Comparison of ENCODE assay signal across 10 cellular contexts in the genomic region with DNA sequence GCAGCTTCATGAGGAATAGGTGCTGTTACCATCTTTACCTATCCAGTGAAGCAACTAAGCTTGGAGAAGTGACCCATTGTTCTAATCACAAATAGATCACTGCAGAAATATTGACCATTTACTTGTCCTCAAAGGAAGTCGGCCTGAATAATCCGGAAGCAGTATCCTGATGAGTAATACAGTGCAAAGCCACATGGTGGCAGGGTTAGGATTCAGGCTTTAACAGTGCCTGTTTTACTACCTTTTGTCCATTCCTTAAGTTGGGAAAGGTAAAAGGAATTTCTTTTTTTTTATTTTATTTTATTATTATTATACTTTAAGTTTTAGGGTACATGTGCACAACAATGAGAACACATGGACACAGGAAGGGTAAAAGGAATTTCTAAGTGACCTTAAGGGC.
DNase-seq lines count a peak whose midpoint lies in the region; ATAC-seq, FAIRE-seq and TF ChIP-seq lines count a peak whose summit lies in the region.
"Had no signal": no experiment of that assay in that cellular context is flagged by ENCODE, and none has a peak within 500 bp of the region (broad histone marks: within the 10 kb centered on the region; RNA-seq: fewer than 3 reads in every experiment).

No MANE protein-coding gene starts in this region.

- no peaks in the 10 kb centered on the region for H3K79me2 ChIP-seq in SK-N-SH (ENCODE audit: insufficient read depth)

- FAIRE-seq in urothelium cell line (lab: Jason Lieb, UNC): no peak

- 71 to 92% (median 85%) methylated on average over 2 of the region's 2 CpGs for WGBS in heart left ventricle, 4 donors
- 92% methylated on average over 2 of the region's 2 CpGs for WGBS in SK-N-SH (ENCODE audit: low lambda C conversion rate)

- H3K9me3 ChIP-seq in heart left ventricle (peaks cover 0 to under 1% (median 0%) of the 10 kb centered on the region in 12 donors), SK-N-SH (no peaks in the 10 kb centered on the region), right atrium auricular region (no peaks in the 10 kb centered on the region)
- H3K9me3 ChIP-seq: MG63 had no signal

- CTCF ChIA-PET in SK-N-SH (lab: Yijun Ruan, JAX): interaction anchor here (0.7 to 1.5 kb wide), 4 partner anchors 41 to 185 kb away, joined by 3 to 6 read pairs (median 4); no protein-coding TSS in a partner anchor

- peak; percentile 69 for TF ChIP-seq RAD21 in SK-N-SH (IDR thresholded peaks at IDR 0.05; ENCODE audit: low read length)

- no peaks in the 10 kb centered on the region for H3K9me2 ChIP-seq in SK-N-SH

- peak in 9 of 12 donors; percentile 21 to 48 (median 34) for TF ChIP-seq CTCF in heart left ventricle (IDR thresholded peaks at IDR 0.05)
- TF ChIP-seq CTCF in SK-N-SH (IDR thresholded peaks at IDR 0.05): peak; percentile 45
- TF ChIP-seq CTCF in right atrium auricular region (IDR thresholded peaks at IDR 0.05): peak; percentile 20 to 61

- no peak overlapping the region for H3K27ac ChIP-seq in heart left ventricle
- H3K27ac ChIP-seq in SK-N-SH (ENCODE audit: low read depth in 2 of 2, low read length in 1 of 2): no peak overlapping the region
- no peak overlapping the region for H3K27ac ChIP-seq in right atrium auricular region

- H2AFZ ChIP-seq in SK-N-SH (ENCODE audit: low read depth): no peak overlapping the region

- H3K36me3 ChIP-seq in heart left ventricle (no peaks in the 10 kb centered on the region), SK-N-SH (replicated peaks in 1 of 2; ENCODE audit: control insufficient read depth in 1 of 2, insufficient read depth in 2 of 2, low read length in 1 of 2) (no peaks in the 10 kb centered on the region), right atrium auricular region (no peaks in the 10 kb centered on the region)
- H3K36me3 ChIP-seq: MG63 had no signal

- no peaks in the 10 kb centered on the region for H3K27me3 ChIP-seq in heart left ventricle
- H3K27me3 ChIP-seq in SK-N-SH (ENCODE audit: insufficient read depth): no peaks in the 10 kb centered on the region
- H3K27me3 ChIP-seq in right atrium auricular region: no peaks in the 10 kb centered on the region
- H3K27me3 ChIP-seq: MG63 had no signal

- H3K27me3 Mint-ChIP-seq in activated T-helper 1 cell treated with anti-CD3 and anti-CD28 coated beads, Interleukin-12 subunit alpha, Interleukin-12 subunit beta, Interleukin-2, Interleukin-4 antibody, amounts not matched to agents 30 ng/mL and 10 ng/mL and 1 ng/mL, durations not matched to agents 14 hours and 24 hours and 36 hours (ENCODE audit: insufficient read depth): no peaks in the 10 kb centered on the region

- ATAC-seq in heart left ventricle: peak in 3 of 4 donors; percentile 42 to 58 (median 55)
- ATAC-seq in HG03442 (IDR thresholded peaks at IDR 0.05; ENCODE audit: unreplicated experiment): no peak
- no peak for ATAC-seq in HG03108 (IDR thresholded peaks at IDR 0.05; ENCODE audit: unreplicated experiment)

- H3K4me3 Mint-ChIP-seq in activated T-helper 1 cell treated with anti-CD3 and anti-CD28 coated beads, Interleukin-12 subunit alpha, Interleukin-12 subunit beta, Interleukin-2, Interleukin-4 antibody, amounts not matched to agents 30 ng/mL and 10 ng/mL and 1 ng/mL, durations not matched to agents 14 hours and 24 hours and 36 hours: no peak overlapping the region

- intact Hi-C loops in heart left ventricle (cut with DNase I) (loop anchor here in 1 of 10 donors (10.0 kb wide), 1 partner anchor 441 kb away; no protein-coding TSS in a partner anchor), cardiac septum (cut with DNase I) (no loop called here)
- intact Hi-C loops in activated T-helper 1 cell treated with anti-CD3 and anti-CD28 coated beads, Interleukin-12 subunit alpha, Interleukin-12 subunit beta, Interleukin-2, Interleukin-4 antibody, amounts not matched to agents 30 ng/mL and 10 ng/mL and 1 ng/mL, durations not matched to agents 14 hours and 24 hours and 36 hours (cut with micrococcal nuclease): no loop called here

- POLR2A ChIA-PET in SK-N-SH (lab: Yijun Ruan, JAX): no interaction called here

- TF ChIP-seq POLR2A in heart left ventricle (IDR thresholded peaks at IDR 0.05): no peak

- no peak overlapping the region for H3K27ac Mint-ChIP-seq in activated T-helper 1 cell treated with anti-CD3 and anti-CD28 coated beads, Interleukin-12 subunit alpha, Interleukin-12 subunit beta, Interleukin-2, Interleukin-4 antibody, amounts not matched to agents 30 ng/mL and 10 ng/mL and 1 ng/mL, durations not matched to agents 14 hours and 24 hours and 36 hours

- peaks cover 23% of the 10 kb centered on the region for H3K36me3 Mint-ChIP-seq in activated T-helper 1 cell treated with anti-CD3 and anti-CD28 coated beads, Interleukin-12 subunit alpha, Interleukin-12 subunit beta, Interleukin-2, Interleukin-4 antibody, amounts not matched to agents 30 ng/mL and 10 ng/mL and 1 ng/mL, durations not matched to agents 14 hours and 24 hours and 36 hours (ENCODE audit: low read depth)

- no peaks in the 10 kb centered on the region for H4K20me1 ChIP-seq in SK-N-SH (ENCODE audit: insufficient read depth)

- DNase-seq in heart left ventricle: no peak
- DNase-seq in cardiac septum (ENCODE audit: low spot score): no peak
- DNase-seq in SK-N-SH: peak; percentile 17
- DNase-seq in right atrium auricular region (ENCODE audit: low spot score): no peak
- DNase-seq in urothelium cell line (ENCODE audit: low spot score): peak; percentile 3
- DNase-seq in activated T-helper 1 cell treated with anti-CD3 and anti-CD28 coated beads, Interleukin-12 subunit alpha, Interleukin-12 subunit beta, Interleukin-2, Interleukin-4 antibody, amounts not matched to agents 30 ng/mL and 10 ng/mL and 1 ng/mL, durations not matched to agents 14 hours and 24 hours and 36 hours (ENCODE audit: low spot score): no peak
- DNase-seq: islet precursor cell, MG63 had no signal

- no peaks in the 10 kb centered on the region for H3F3A ChIP-seq in SK-N-SH (replicated peaks; ENCODE audit: insufficient read depth)

- peaks cover 0 to 20% (median 5%) of the 10 kb centered on the region in 12 donors for H3K4me1 ChIP-seq in heart left ventricle
- no peaks in the 10 kb centered on the region; a peak in 1 of 4 replicates for H3K4me1 ChIP-seq in SK-N-SH (ENCODE audit: control insufficient read depth in 1 of 2, insufficient read depth in 2 of 2, low read depth in 1 of 2, low read length in 1 of 2)
- peaks cover 0 to 12% of the 10 kb centered on the region in 2 donors for H3K4me1 ChIP-seq in right atrium auricular region

- no peaks in the 10 kb centered on the region for H3K9me3 Mint-ChIP-seq in activated T-helper 1 cell treated with anti-CD3 and anti-CD28 coated beads, Interleukin-12 subunit alpha, Interleukin-12 subunit beta, Interleukin-2, Interleukin-4 antibody, amounts not matched to agents 30 ng/mL and 10 ng/mL and 1 ng/mL, durations not matched to agents 14 hours and 24 hours and 36 hours

- TF ChIP-seq EP300 in SK-N-SH (IDR thresholded peaks at IDR 0.05; ENCODE audit: borderline replicate concordance in 1 of 2, low read depth in 1 of 2, low read length in 1 of 2): no peak

- no peak overlapping the region for H3K9ac ChIP-seq in SK-N-SH

- H3K4me1 Mint-ChIP-seq in activated T-helper 1 cell treated with anti-CD3 and anti-CD28 coated beads, Interleukin-12 subunit alpha, Interleukin-12 subunit beta, Interleukin-2, Interleukin-4 antibody, amounts not matched to agents 30 ng/mL and 10 ng/mL and 1 ng/mL, durations not matched to agents 14 hours and 24 hours and 36 hours (ENCODE audit: low read depth): peaks cover 10% of the 10 kb centered on the region

- no peak overlapping the region for H3K4me2 ChIP-seq in SK-N-SH

- H3K4me3 ChIP-seq in heart left ventricle: no peak overlapping the region
- H3K4me3 ChIP-seq in SK-N-SH (ENCODE audit: low read depth in 2 of 2, low read length in 1 of 2): no peak overlapping the region
- H3K4me3 ChIP-seq in right atrium auricular region: no peak overlapping the region
- H3K4me3 ChIP-seq: MG63 had no signal

TF ChIP-seq in SK-N-SH, 30 proteins besides CTCF, POLR2A, EP300 and RAD21:
- TF ChIP-seq PBX3 (IDR thresholded peaks at IDR 0.05) (no peak), SMC3 (IDR thresholded peaks at IDR 0.05; ENCODE audit: low read depth, low read length) (peak; percentile 50)
TF ChIP-seq in SK-N-SH: peak in this region for 1.

Comparison
In these comparisons a context has a peak if more than half of its experiments do, and no peak if none do; other contexts are left out.
1. ATAC-seq: peak in heart left ventricle (3 of 4); none in HG03442 (single experiment) and HG03108 (single experiment).
2. DNase-seq: peak in SK-N-SH (single experiment) and urothelium cell line (single experiment); none in heart left ventricle (0 of 5), cardiac septum (single experiment), right atrium auricular region (single experiment) and activated T-helper 1 cell treated with anti-CD3 and anti-CD28 coated beads, Interleukin-12 subunit alpha, Interleukin-12 subunit beta, Interleukin-2, Interleukin-4 antibody, amounts not matched to agents 30 ng/mL and 10 ng/mL and 1 ng/mL, durations not matched to agents 14 hours and 24 hours and 36 hours (single experiment).
3. Peak in every context shown above with its lines, with median percentiles within 50 percentile points of each other: CTCF ChIP-seq.